Comparison of ENCODE assay signal across 8 cellular contexts in genomic region chr3:15797600-15798303, GRCh38. TPM values are rescaled to one million over a fixed set of nuclear protein-coding genes. Genes with fewer than 3 reads are reported as not detected.
DNase-seq lines count a peak whose midpoint lies in the region; ATAC-seq and FAIRE-seq lines count a peak whose summit lies in the region.

ANKRD28 (minus strand) TSS chr3:15797979; CDS start chr3:15796521, 1,458 bp downstream.

- H3K27me3 ChIP-seq in skeletal muscle satellite cell (ENCODE audit: control insufficient read depth, insufficient read depth, low read length): no peaks in the 10 kb centered on the region

- H3K36me3 ChIP-seq in skeletal muscle satellite cell (ENCODE audit: insufficient read depth, low read length): peaks cover 25% of the 10 kb centered on the region

- H3K4me3 Mint-ChIP-seq in central memory CD8-positive, alpha-beta T cell: peak within 1 kb of the TSS; percentile 65

- H3K9ac ChIP-seq in skeletal muscle satellite cell (ENCODE audit: low read depth, low read length): peak within 1 kb of the TSS; percentile 95

- peak within 1 kb of the TSS; percentile 86 for H3K4me2 ChIP-seq in skeletal muscle satellite cell (ENCODE audit: low read length)

- peak within 1 kb of the TSS; percentile 84 for H3K27ac Mint-ChIP-seq in central memory CD8-positive, alpha-beta T cell (ENCODE audit: low read depth)

- peak; percentile 35 for ATAC-seq in HG02759 (IDR thresholded peaks at IDR 0.05; ENCODE audit: unreplicated experiment)
- peak; percentile 31 for ATAC-seq in central memory CD8-positive, alpha-beta T cell (replicated peaks; ENCODE audit: extremely low read depth, poor library complexity, severe bottlenecking)

- H3K36me3 Mint-ChIP-seq in central memory CD8-positive, alpha-beta T cell (ENCODE audit: insufficient read depth): peaks cover under 1% of the 10 kb centered on the region

- no peaks in the 10 kb centered on the region for H3K9me3 Mint-ChIP-seq in central memory CD8-positive, alpha-beta T cell

- H3K4me3 ChIP-seq in skeletal muscle satellite cell (ENCODE audit: low read length): peak within 1 kb of the TSS; percentile 79

- no peaks in the 10 kb centered on the region for H3K9me3 ChIP-seq in skeletal muscle satellite cell (replicated peaks; ENCODE audit: low read length)

- peaks cover 55% of the 10 kb centered on the region for H3K4me1 Mint-ChIP-seq in central memory CD8-positive, alpha-beta T cell

- no peaks in the 10 kb centered on the region for H3K27me3 Mint-ChIP-seq in central memory CD8-positive, alpha-beta T cell

- DNase-seq in RPMI7951 (ENCODE audit: low read depth): peak; percentile 97
- no peak for DNase-seq in central memory CD8-positive, alpha-beta T cell (ENCODE audit: low spot score in 2 of 2)
- DNase-seq in UCSD-AML1 (lab: John Stamatoyannopoulos, UW; ENCODE audit: unreplicated experiment): no peak
- DNase-seq in stimulated activated CD4-positive, alpha-beta T cell treated with anti-CD3 and anti-CD28 coated beads, Interleukin-2, amount 100 ng/mL, for 24 hours: no peak

- peak; percentile 97 for FAIRE-seq in G401.6 (lab: Jason Lieb, UNC)
- peak; percentile 96 for FAIRE-seq in islet of Langerhans (lab: Jason Lieb, UNC)

- H3K4me1 ChIP-seq in skeletal muscle satellite cell (ENCODE audit: control insufficient read depth, insufficient read depth, low read length): peaks cover 31% of the 10 kb centered on the region

RNA-seq across cellular contexts. Expression of gene ANKRD28, which starts in this region (rescaled TPM):
- 82.4 and 96.8 TPM in 2 replicates for total RNA-seq in RPMI7951 (2014; rRNA removed; shearing (Covaris generic))
- total RNA-seq in skeletal muscle satellite cell (2012; rRNA removed): 128 and 132 TPM in 2 replicates
